ENCODE assay signal across 1 cellular context in the genomic region with DNA sequence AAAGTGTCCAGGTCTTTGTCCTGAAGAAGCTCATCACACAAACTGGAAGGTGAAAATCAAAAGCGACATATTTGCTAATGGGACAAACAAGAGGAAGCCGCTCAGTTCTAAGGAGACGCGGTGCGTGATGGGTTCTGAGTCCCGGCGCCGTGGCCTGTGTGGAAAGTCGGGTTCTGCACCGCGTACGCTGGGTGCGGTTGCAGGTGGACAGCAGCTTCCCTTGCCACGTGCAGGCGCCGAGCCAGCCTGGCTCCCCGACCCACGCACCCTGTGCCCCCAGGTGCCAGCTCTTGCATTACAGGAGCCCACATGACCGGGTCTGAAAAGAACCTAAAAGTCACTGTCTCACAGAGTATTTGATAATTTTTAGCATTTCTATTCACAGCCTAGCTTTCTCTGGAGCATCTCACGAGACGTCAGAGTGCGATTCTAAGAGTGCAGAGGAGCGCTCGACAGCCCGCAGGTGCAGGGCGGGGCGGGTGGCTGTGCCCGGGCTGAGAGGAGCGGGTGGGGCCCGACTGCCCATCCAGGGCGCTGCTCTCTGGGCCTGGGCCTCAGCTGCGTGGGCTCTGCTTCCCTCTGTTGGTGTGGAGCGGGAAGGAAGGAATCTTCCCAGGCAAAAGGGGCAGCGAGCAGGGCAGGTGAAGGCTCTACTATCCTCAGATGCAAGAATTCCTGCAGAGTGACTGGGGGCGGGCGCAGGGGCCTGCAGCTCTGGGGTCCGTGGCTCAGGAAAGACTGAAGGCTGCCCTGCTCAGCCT.
TF ChIP-seq lines count a peak whose summit lies in the region.

No MANE protein-coding gene starts in this region.

TF ChIP-seq in HepG2, 621 proteins besides CTCF, POLR2A, EP300 and RAD21 (continued from another document):
- TF ChIP-seq, protein P1, sequence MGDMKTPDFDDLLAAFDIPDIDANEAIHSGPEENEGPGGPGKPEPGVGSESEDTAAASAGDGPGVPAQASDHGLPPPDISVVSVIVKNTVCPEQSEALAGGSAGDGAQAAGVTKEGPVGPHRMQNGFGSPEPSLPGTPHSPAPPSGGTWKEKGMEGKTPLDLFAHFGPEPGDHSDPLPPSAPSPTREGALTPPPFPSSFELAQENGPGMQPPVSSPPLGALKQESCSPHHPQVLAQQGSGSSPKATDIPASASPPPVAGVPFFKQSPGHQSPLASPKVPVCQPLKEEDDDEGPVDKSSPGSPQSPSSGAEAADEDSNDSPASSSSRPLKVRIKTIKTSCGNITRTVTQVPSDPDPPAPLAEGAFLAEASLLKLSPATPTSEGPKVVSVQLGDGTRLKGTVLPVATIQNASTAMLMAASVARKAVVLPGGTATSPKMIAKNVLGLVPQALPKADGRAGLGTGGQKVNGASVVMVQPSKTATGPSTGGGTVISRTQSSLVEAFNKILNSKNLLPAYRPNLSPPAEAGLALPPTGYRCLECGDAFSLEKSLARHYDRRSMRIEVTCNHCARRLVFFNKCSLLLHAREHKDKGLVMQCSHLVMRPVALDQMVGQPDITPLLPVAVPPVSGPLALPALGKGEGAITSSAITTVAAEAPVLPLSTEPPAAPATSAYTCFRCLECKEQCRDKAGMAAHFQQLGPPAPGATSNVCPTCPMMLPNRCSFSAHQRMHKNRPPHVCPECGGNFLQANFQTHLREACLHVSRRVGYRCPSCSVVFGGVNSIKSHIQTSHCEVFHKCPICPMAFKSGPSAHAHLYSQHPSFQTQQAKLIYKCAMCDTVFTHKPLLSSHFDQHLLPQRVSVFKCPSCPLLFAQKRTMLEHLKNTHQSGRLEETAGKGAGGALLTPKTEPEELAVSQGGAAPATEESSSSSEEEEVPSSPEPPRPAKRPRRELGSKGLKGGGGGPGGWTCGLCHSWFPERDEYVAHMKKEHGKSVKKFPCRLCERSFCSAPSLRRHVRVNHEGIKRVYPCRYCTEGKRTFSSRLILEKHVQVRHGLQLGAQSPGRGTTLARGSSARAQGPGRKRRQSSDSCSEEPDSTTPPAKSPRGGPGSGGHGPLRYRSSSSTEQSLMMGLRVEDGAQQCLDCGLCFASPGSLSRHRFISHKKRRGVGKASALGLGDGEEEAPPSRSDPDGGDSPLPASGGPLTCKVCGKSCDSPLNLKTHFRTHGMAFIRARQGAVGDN (CRISPR knock-in tag; IDR thresholded peaks at IDR 0.05) = peak; percentile 17; the same call in 1 of the 2 replicates
- TF ChIP-seq GTF2F1 (IDR thresholded peaks at IDR 0.05; ENCODE audit: low read length) (no peak), ZNF883 (CRISPR knock-in tag; IDR thresholded peaks at IDR 0.05; ENCODE audit: not compliant biosample characterization) (peak; percentile 33), ZFP36 (IDR thresholded peaks at IDR 0.05; ENCODE audit: borderline replicate concordance, low read depth, low read length, partially characterized antibody) (no peak), STAG1 (CRISPR knock-in tag; IDR thresholded peaks at IDR 0.05) (peak; percentile 77), ZNF343 (CRISPR knock-in tag; IDR thresholded peaks at IDR 0.05) (no peak), NKX3-1 (CRISPR knock-in tag; IDR thresholded peaks at IDR 0.05) (no peak), HNRNPLL (IDR thresholded peaks at IDR 0.05; ENCODE audit: low read depth, low read length, poor library complexity, severe bottlenecking) (peak; percentile 17), IRF2 (CRISPR knock-in tag; IDR thresholded peaks at IDR 0.05) (no peak), REPIN1 (CRISPR knock-in tag; IDR thresholded peaks at IDR 0.05; ENCODE audit: borderline replicate concordance, low read depth) (0 out of 2 replicates have a peak, but pooled peaks have one; percentile 21)
- TF ChIP-seq, protein P2, sequence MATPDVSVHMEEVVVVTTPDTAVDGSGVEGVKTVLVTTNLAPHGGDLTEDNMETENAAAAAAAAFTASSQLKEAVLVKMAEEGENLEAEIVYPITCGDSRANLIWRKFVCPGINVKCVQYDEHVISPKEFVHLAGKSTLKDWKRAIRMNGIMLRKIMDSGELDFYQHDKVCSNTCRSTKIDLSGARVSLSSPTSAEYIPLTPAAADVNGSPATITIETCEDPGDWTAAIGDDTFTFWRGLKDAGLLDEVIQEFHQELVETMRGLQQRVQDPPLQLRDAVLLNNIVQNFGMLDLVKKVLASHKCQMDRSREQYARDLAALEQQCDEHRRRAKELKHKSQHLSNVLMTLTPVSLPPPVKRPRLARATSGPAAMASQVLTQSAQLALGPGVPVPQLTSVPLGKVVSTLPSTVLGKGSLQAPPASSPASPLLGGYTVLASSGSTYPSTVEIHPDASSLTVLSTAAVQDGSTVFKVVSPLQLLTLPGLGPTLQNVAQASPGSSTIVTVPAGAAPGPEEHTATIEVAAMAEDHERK (CRISPR knock-in tag; IDR thresholded peaks at IDR 0.05; ENCODE audit: low read depth) = no peak
- TF ChIP-seq, protein P3, sequence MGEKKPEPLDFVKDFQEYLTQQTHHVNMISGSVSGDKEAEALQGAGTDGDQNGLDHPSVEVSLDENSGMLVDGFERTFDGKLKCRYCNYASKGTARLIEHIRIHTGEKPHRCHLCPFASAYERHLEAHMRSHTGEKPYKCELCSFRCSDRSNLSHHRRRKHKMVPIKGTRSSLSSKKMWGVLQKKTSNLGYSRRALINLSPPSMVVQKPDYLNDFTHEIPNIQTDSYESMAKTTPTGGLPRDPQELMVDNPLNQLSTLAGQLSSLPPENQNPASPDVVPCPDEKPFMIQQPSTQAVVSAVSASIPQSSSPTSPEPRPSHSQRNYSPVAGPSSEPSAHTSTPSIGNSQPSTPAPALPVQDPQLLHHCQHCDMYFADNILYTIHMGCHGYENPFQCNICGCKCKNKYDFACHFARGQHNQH (CRISPR knock-in tag; IDR thresholded peaks at IDR 0.05) = no peak
- TF ChIP-seq, protein P4, sequence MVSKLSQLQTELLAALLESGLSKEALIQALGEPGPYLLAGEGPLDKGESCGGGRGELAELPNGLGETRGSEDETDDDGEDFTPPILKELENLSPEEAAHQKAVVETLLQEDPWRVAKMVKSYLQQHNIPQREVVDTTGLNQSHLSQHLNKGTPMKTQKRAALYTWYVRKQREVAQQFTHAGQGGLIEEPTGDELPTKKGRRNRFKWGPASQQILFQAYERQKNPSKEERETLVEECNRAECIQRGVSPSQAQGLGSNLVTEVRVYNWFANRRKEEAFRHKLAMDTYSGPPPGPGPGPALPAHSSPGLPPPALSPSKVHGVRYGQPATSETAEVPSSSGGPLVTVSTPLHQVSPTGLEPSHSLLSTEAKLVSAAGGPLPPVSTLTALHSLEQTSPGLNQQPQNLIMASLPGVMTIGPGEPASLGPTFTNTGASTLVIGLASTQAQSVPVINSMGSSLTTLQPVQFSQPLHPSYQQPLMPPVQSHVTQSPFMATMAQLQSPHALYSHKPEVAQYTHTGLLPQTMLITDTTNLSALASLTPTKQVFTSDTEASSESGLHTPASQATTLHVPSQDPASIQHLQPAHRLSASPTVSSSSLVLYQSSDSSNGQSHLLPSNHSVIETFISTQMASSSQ (IDR thresholded peaks at IDR 0.05; ENCODE audit: low read depth) = no peak
- TF ChIP-seq, protein P4 (CRISPR knock-in tag; IDR thresholded peaks at IDR 0.05; ENCODE audit: borderline replicate concordance) = no peak
- TF ChIP-seq, protein P5, sequence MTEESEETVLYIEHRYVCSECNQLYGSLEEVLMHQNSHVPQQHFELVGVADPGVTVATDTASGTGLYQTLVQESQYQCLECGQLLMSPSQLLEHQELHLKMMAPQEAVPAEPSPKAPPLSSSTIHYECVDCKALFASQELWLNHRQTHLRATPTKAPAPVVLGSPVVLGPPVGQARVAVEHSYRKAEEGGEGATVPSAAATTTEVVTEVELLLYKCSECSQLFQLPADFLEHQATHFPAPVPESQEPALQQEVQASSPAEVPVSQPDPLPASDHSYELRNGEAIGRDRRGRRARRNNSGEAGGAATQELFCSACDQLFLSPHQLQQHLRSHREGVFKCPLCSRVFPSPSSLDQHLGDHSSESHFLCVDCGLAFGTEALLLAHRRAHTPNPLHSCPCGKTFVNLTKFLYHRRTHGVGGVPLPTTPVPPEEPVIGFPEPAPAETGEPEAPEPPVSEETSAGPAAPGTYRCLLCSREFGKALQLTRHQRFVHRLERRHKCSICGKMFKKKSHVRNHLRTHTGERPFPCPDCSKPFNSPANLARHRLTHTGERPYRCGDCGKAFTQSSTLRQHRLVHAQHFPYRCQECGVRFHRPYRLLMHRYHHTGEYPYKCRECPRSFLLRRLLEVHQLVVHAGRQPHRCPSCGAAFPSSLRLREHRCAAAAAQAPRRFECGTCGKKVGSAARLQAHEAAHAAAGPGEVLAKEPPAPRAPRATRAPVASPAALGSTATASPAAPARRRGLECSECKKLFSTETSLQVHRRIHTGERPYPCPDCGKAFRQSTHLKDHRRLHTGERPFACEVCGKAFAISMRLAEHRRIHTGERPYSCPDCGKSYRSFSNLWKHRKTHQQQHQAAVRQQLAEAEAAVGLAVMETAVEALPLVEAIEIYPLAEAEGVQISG (CRISPR knock-in tag; IDR thresholded peaks at IDR 0.05) = 0 out of 2 replicates have a peak, but pooled peaks have one; percentile 29
- TF ChIP-seq, protein P6, sequence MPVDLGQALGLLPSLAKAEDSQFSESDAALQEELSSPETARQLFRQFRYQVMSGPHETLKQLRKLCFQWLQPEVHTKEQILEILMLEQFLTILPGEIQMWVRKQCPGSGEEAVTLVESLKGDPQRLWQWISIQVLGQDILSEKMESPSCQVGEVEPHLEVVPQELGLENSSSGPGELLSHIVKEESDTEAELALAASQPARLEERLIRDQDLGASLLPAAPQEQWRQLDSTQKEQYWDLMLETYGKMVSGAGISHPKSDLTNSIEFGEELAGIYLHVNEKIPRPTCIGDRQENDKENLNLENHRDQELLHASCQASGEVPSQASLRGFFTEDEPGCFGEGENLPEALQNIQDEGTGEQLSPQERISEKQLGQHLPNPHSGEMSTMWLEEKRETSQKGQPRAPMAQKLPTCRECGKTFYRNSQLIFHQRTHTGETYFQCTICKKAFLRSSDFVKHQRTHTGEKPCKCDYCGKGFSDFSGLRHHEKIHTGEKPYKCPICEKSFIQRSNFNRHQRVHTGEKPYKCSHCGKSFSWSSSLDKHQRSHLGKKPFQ (CRISPR knock-in tag; IDR thresholded peaks at IDR 0.05; ENCODE audit: insufficient replicate concordance) = no peak
- TF ChIP-seq, protein P7, sequence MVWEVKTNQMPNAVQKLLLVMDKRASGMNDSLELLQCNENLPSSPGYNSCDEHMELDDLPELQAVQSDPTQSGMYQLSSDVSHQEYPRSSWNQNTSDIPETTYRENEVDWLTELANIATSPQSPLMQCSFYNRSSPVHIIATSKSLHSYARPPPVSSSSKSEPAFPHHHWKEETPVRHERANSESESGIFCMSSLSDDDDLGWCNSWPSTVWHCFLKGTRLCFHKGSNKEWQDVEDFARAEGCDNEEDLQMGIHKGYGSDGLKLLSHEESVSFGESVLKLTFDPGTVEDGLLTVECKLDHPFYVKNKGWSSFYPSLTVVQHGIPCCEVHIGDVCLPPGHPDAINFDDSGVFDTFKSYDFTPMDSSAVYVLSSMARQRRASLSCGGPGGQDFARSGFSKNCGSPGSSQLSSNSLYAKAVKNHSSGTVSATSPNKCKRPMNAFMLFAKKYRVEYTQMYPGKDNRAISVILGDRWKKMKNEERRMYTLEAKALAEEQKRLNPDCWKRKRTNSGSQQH (CRISPR knock-in tag; IDR thresholded peaks at IDR 0.05; ENCODE audit: low read depth) = no peak
TF ChIP-seq in HepG2: peak in this region for 6.
